10 cellular contexts compared by ENCODE assay signal in genomic region chr16:25109643-25110042, GRCh38. TPM values are rescaled to one million over a fixed set of nuclear protein-coding genes. Genes with fewer than 3 reads are reported as not detected.
A peak's percentile ranks its signal among the peaks of the same experiment; 100 is the strongest.
DNase-seq lines count a peak whose midpoint lies in the region; ATAC-seq and TF ChIP-seq lines count a peak whose summit lies in the region.
"Had no signal": no experiment of that assay in that cellular context is flagged by ENCODE, and none has a peak within 500 bp of the region (broad histone marks: within the 10 kb centered on the region; RNA-seq: fewer than 3 reads in every experiment).

No MANE protein-coding gene starts in this region.

- peak overlapping the region; percentile 34; the same call in 1 of the 2 replicates for H3K27ac ChIP-seq in Panc1 (ENCODE audit: low read length)
- H3K27ac ChIP-seq in CD4-positive, alpha-beta memory T cell (ENCODE audit: low read depth, low read length) = no peak overlapping the region

- POLR2A ChIA-PET in Panc1 (lab: Charles Lee) = no interaction called here
- POLR2A ChIA-PET in CD4-positive, alpha-beta memory T cell (lab: Charles Lee; ENCODE audit: partially characterized antibody) = interaction anchor here (1.0 to 7.0 kb wide), 6 partner anchors 43 to 94 kb away, joined by 3 to 96 read pairs (median 24); partner anchors contain the start of gene ARHGAP17
- POLR2A ChIA-PET in Caco-2 (lab: Charles Lee) = interaction anchor here (0.6 to 0.7 kb wide), 2 partner anchors 43 to 90 kb away, joined by 3 to 6 read pairs; no protein-coding TSS in a partner anchor

- TF ChIP-seq CTCF in Panc1 (IDR thresholded peaks at IDR 0.05) (no peak), epithelial cell of esophagus (IDR thresholded peaks at IDR 0.05; ENCODE audit: insufficient read depth, low read depth, low read length, missing control alignments) (no peak), Caco-2 (IDR thresholded peaks at IDR 0.05; ENCODE audit: insufficient read depth in 1 of 2, low read depth in 1 of 2, low read length in 1 of 2, severe bottlenecking in 1 of 2, unreplicated experiment in 1 of 2) (no peak)

- ATAC-seq in Panc1 = no peak
- ATAC-seq in HG03139 (IDR thresholded peaks at IDR 0.05; ENCODE audit: unreplicated experiment) = no peak

- intact Hi-C loops in Panc1 (cut with micrococcal nuclease; ENCODE audit: unreplicated experiment) (loop anchor here (5.0 kb wide), 1 partner anchor 47 kb away; no protein-coding TSS in a partner anchor), Caco-2 (cut with micrococcal nuclease; ENCODE audit: unreplicated experiment) (loop anchor here (2.0 to 5.0 kb wide), 2 partner anchors 122 to 275 kb away; no protein-coding TSS in a partner anchor)
- intact Hi-C loops in CD4-positive, alpha-beta memory T cell (cut with micrococcal nuclease) = loop anchor here (5.0 kb wide), 1 partner anchor 92 kb away; the partner anchor contains the start of gene ARHGAP17

- H3K4me3 Mint-ChIP-seq in CD4-positive, alpha-beta memory T cell = peak overlapping the region in 4 of 8 donors; percentile 9 to 62 (median 28)
- H3K4me3 Mint-ChIP-seq in Caco-2 (ENCODE audit: unreplicated experiment) = no peak overlapping the region

- H3K27me3 ChIP-seq in Panc1 (ENCODE audit: control insufficient read depth, insufficient read depth, low read length) = no peaks in the 10 kb centered on the region
- no peaks in the 10 kb centered on the region for H3K27me3 ChIP-seq in CD4-positive, alpha-beta memory T cell (ENCODE audit: insufficient read depth, low read length)
- H3K27me3 ChIP-seq in Caco-2 (replicated peaks; ENCODE audit: control insufficient read depth, insufficient read depth, low read length) = no peaks in the 10 kb centered on the region

- no peaks in the 10 kb centered on the region for H3K9me3 Mint-ChIP-seq in CD4-positive, alpha-beta memory T cell
- no peaks in the 10 kb centered on the region for H3K9me3 Mint-ChIP-seq in Caco-2 (ENCODE audit: unreplicated experiment)
- H3K9me3 Mint-ChIP-seq: naive B cell had no signal

- DNase-seq in GM04503 (ENCODE audit: low read depth) (peak; percentile 91), Panc1 (ENCODE audit: low read depth, low spot score) (peak; percentile 92), epithelial cell of esophagus (ENCODE audit: low read depth) (peak; percentile 97), pons (ENCODE audit: low spot score) (peak; percentile 8), Caco-2 (no peak), NCI-H1417 treated with DMSO at 0.1 percent for 48 hours (lab: John Stamatoyannopoulos, UW) (no peak)
- no peak for DNase-seq in CD4-positive, alpha-beta memory T cell
- DNase-seq: H7, naive B cell had no signal

- H3K36me3 ChIP-seq in Panc1 (ENCODE audit: control insufficient read depth, insufficient read depth, low read length) (no peaks in the 10 kb centered on the region; the same call in 1 of the 2 replicates), Caco-2 (ENCODE audit: control insufficient read depth, insufficient read depth, low read length) (no peaks in the 10 kb centered on the region)
- no peaks in the 10 kb centered on the region for H3K36me3 ChIP-seq in CD4-positive, alpha-beta memory T cell (ENCODE audit: insufficient read depth, low read length)

- H3K4me1 ChIP-seq in Panc1 (ENCODE audit: control insufficient read depth, insufficient read depth, low read length) = peaks cover 23% of the 10 kb centered on the region
- peaks cover 46% of the 10 kb centered on the region for H3K4me1 ChIP-seq in CD4-positive, alpha-beta memory T cell (ENCODE audit: insufficient read depth, low read length)
- no peaks in the 10 kb centered on the region for H3K4me1 ChIP-seq in Caco-2

- CTCF ChIA-PET in Panc1 (lab: Charles Lee) (interaction anchor here (0.5 kb wide), 1 partner anchor 85 kb away, joined by 4 read pairs; no protein-coding TSS in a partner anchor), Caco-2 (lab: Charles Lee) (interaction anchor here (1.7 to 2.0 kb wide), 2 partner anchors 26 to 116 kb away, joined by 5 to 7 read pairs; no protein-coding TSS in a partner anchor)
- CTCF ChIA-PET in CD4-positive, alpha-beta memory T cell (lab: Charles Lee; ENCODE audit: partially characterized antibody) = interaction anchor here (0.7 to 8.7 kb wide), 11 partner anchors 40 to 122 kb away, joined by 3 to 127 read pairs (median 4); no protein-coding TSS in a partner anchor

- H3K27me3 Mint-ChIP-seq in CD4-positive, alpha-beta memory T cell = no peaks in the 10 kb centered on the region
- H3K27me3 Mint-ChIP-seq in Caco-2 (ENCODE audit: insufficient read depth, unreplicated experiment) = no peaks in the 10 kb centered on the region
- H3K27me3 Mint-ChIP-seq: naive B cell had no signal

- in situ Hi-C loops in Panc1 (cut with HindIII; ENCODE audit: low pct_unique_long_range_greater_than_20kb, low sequenced_read_pairs) = no loop called here

- H3K4me1 Mint-ChIP-seq in CD4-positive, alpha-beta memory T cell = peaks cover 37 to 60% (median 45%) of the 10 kb centered on the region in 4 donors
- peaks cover 7% of the 10 kb centered on the region for H3K4me1 Mint-ChIP-seq in Caco-2 (ENCODE audit: low read depth, unreplicated experiment)

- H3K36me3 Mint-ChIP-seq in CD4-positive, alpha-beta memory T cell = peaks cover 5 to 12% of the 10 kb centered on the region in 2 donors
- H3K36me3 Mint-ChIP-seq in Caco-2 (ENCODE audit: insufficient read depth, unreplicated experiment) = peaks cover 20% of the 10 kb centered on the region
- H3K36me3 Mint-ChIP-seq: naive B cell had no signal

- peak overlapping the region in 2 of 7 donors; percentile 4 to 36 for H3K27ac Mint-ChIP-seq in CD4-positive, alpha-beta memory T cell
- no peak overlapping the region for H3K27ac Mint-ChIP-seq in Caco-2 (ENCODE audit: unreplicated experiment)

- no peak overlapping the region for H3K4me3 ChIP-seq in Panc1 (ENCODE audit: low read depth in 2 of 2, low read length in 2 of 2)
- no peak overlapping the region for H3K4me3 ChIP-seq in epithelial cell of esophagus (ENCODE audit: low read length)
- H3K4me3 ChIP-seq in CD4-positive, alpha-beta memory T cell (ENCODE audit: low read length in 2 of 2) = no peak overlapping the region
- no peak overlapping the region for H3K4me3 ChIP-seq in Caco-2 (ENCODE audit: low read depth, low read length)

- BruUV-seq in Panc1 (replicated peaks; lab: Mats Ljungman, UMichigan) (no TSS peak), Caco-2 (replicated peaks; lab: Mats Ljungman, UMichigan) (no TSS peak)

- H3K9me3 ChIP-seq in Panc1 (ENCODE audit: control insufficient read depth, insufficient read depth, low read depth, low read length) = no peaks in the 10 kb centered on the region
- H3K9me3 ChIP-seq in CD4-positive, alpha-beta memory T cell (ENCODE audit: control insufficient read depth in 1 of 2, low read length in 2 of 2) = no peaks in the 10 kb centered on the region
- no peaks in the 10 kb centered on the region for H3K9me3 ChIP-seq in Caco-2

RNA-seq across cellular contexts. Expression of gene LCMT1, which starts 1.9 kb away (rescaled TPM):
- 44.2 TPM for total RNA-seq in Panc1 (2021; ENCODE audit: unreplicated experiment)
- polyA plus RNA-seq in Panc1 (2012; ENCODE audit: insufficient read length) = 60.8 TPM
- 10 to 100 TPM; 37.0 to 37.9 TPM for total RNA-seq in CD4-positive, alpha-beta memory T cell
- 10 to 100 TPM; 46.9 to 52.3 TPM for polyA plus RNA-seq in CD4-positive, alpha-beta memory T cell
- total RNA-seq in Caco-2 (2022) = 50.8 and 53.9 TPM in 2 replicates

Comparison
In these comparisons a context has a peak if more than half of its experiments do, and no peak if none do; other contexts are left out.
1. DNase-seq: peak in GM04503 (single experiment), Panc1 (single experiment), epithelial cell of esophagus (single experiment) and pons (single experiment); none in CD4-positive, alpha-beta memory T cell (0 of 5), Caco-2 (0 of 2) and NCI-H1417 treated with DMSO at 0.1 percent for 48 hours (single experiment).